ENCODE assay signal across 18 cellular contexts in the genomic region with DNA sequence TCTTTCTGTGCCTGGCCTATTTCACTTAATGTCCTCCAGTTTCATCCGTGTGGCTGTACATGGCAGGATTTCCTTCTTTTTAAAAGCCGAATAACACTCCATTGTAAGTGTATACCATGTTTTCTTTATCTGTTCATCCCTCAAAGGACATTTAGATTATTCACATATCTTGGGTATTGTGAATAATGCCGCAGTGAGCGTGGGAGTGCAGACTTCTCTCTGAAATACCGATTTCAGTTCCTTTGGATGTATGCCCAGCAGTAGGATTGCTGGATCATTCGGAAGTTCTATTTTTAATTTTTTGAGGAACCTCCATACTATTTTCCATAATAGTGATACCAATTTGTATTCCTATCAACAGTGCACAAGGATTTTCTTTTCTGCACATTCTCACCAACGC.
"Had no signal": no experiment of that assay in that cellular context is flagged by ENCODE, and none has a peak within 500 bp of the region (broad histone marks: within the 10 kb centered on the region; RNA-seq: fewer than 3 reads in every experiment).

No MANE protein-coding gene starts in this region.

- DNase-seq: activated CD4-positive, alpha-beta memory T cell treated with anti-CD3 and anti-CD28 coated beads for 36 hours; activated CD4-positive, alpha-beta T cell treated with anti-CD3 and anti-CD28 coated beads for 36 hours; activated CD8-positive, alpha-beta memory T cell treated with anti-CD3 and anti-CD28 coated beads, Interleukin-2, amount 10 ng/mL, durations not matched to agents 7 days and 5 days; activated naive CD4-positive, alpha-beta T cell treated with anti-CD3 and anti-CD28 coated beads, Interleukin-2, amount 10 ng/mL, durations not matched to agents 7 days and 5 days; activated T-cell treated with anti-CD3 and anti-CD28 coated beads, Interleukin-2, amount 50 U/mL, for 1 hour; cerebellar nuclear complex; dermis blood vessel endothelial cell; kidney; left ventricle myocardium inferior; natural killer cell; stimulated activated CD4-positive, alpha-beta T cell treated with anti-CD3 and anti-CD28 coated beads, Interleukin-2, amount 100 ng/mL, for 48 hours; trophoblast cell had no signal

- H3K4me3 Mint-ChIP-seq: activated CD4-positive, alpha-beta memory T cell treated with anti-CD3 and anti-CD28 coated beads for 36 hours; activated CD4-positive, alpha-beta T cell treated with anti-CD3 and anti-CD28 coated beads for 36 hours; activated CD8-positive, alpha-beta memory T cell treated with anti-CD3 and anti-CD28 coated beads, Interleukin-2, amount 10 ng/mL, durations not matched to agents 7 days and 5 days; activated naive CD4-positive, alpha-beta T cell treated with anti-CD3 and anti-CD28 coated beads, Interleukin-2, amount 10 ng/mL, durations not matched to agents 7 days and 5 days; natural killer cell; stimulated activated memory B cell treated with anti-CD40 and anti-IgM and Interleukin-4, amounts not matched to agents 10 μg/mL and 1 μg/mL and 100 μg/mL, for 72 hours; T-helper 1 cell treated with Interleukin-12 subunit alpha and Interleukin-12 subunit beta and Interleukin-4 antibody, amounts not matched to agents 30 μg/mL and 1 μg/mL, for 36 hours had no signal

- H3K27ac Mint-ChIP-seq: activated CD4-positive, alpha-beta memory T cell treated with anti-CD3 and anti-CD28 coated beads for 36 hours; activated CD4-positive, alpha-beta T cell treated with anti-CD3 and anti-CD28 coated beads for 36 hours; activated CD8-positive, alpha-beta memory T cell treated with anti-CD3 and anti-CD28 coated beads, Interleukin-2, amount 10 ng/mL, durations not matched to agents 7 days and 5 days; activated naive CD4-positive, alpha-beta T cell treated with anti-CD3 and anti-CD28 coated beads, Interleukin-2, amount 10 ng/mL, durations not matched to agents 7 days and 5 days; stimulated activated memory B cell treated with anti-CD40 and anti-IgM and Interleukin-4, amounts not matched to agents 10 μg/mL and 1 μg/mL and 100 μg/mL, for 72 hours; T-helper 1 cell treated with Interleukin-12 subunit alpha and Interleukin-12 subunit beta and Interleukin-4 antibody, amounts not matched to agents 30 μg/mL and 1 μg/mL, for 36 hours had no signal

- H3K27ac ChIP-seq: adrenal gland, epithelial cell of prostate, hepatocyte, left ventricle myocardium inferior, neutrophil had no signal

- H3K9me3 Mint-ChIP-seq: activated CD4-positive, alpha-beta memory T cell treated with anti-CD3 and anti-CD28 coated beads for 36 hours; activated naive CD4-positive, alpha-beta T cell treated with anti-CD3 and anti-CD28 coated beads, Interleukin-2, amount 10 ng/mL, durations not matched to agents 7 days and 5 days; natural killer cell; stimulated activated memory B cell treated with anti-CD40 and anti-IgM and Interleukin-4, amounts not matched to agents 10 μg/mL and 1 μg/mL and 100 μg/mL, for 72 hours; T-helper 1 cell treated with Interleukin-12 subunit alpha and Interleukin-12 subunit beta and Interleukin-4 antibody, amounts not matched to agents 30 μg/mL and 1 μg/mL, for 36 hours had no signal

- H3K4me2 ChIP-seq: hepatocyte had no signal

- H3K36me3 ChIP-seq: adrenal gland, left ventricle myocardium inferior, neutrophil had no signal

- H3K27me3 ChIP-seq: adrenal gland, hepatocyte, neutrophil had no signal

- H3K4me3 ChIP-seq: adrenal gland, hepatocyte, left ventricle myocardium inferior had no signal

- H3K4me1 Mint-ChIP-seq: activated naive CD4-positive, alpha-beta T cell treated with anti-CD3 and anti-CD28 coated beads, Interleukin-2, amount 10 ng/mL, durations not matched to agents 7 days and 5 days; stimulated activated memory B cell treated with anti-CD40 and anti-IgM and Interleukin-4, amounts not matched to agents 10 μg/mL and 1 μg/mL and 100 μg/mL, for 72 hours had no signal

- ATAC-seq: activated CD4-positive, alpha-beta T cell treated with anti-CD3 and anti-CD28 coated beads for 36 hours; activated CD8-positive, alpha-beta memory T cell treated with anti-CD3 and anti-CD28 coated beads, Interleukin-2, amount 10 ng/mL, durations not matched to agents 7 days and 5 days; natural killer cell; stimulated activated memory B cell treated with anti-CD40 and anti-IgM and Interleukin-4, amounts not matched to agents 10 μg/mL and 1 μg/mL and 100 μg/mL, for 72 hours had no signal

- H3K36me3 Mint-ChIP-seq: activated CD4-positive, alpha-beta memory T cell treated with anti-CD3 and anti-CD28 coated beads for 36 hours; activated CD8-positive, alpha-beta memory T cell treated with anti-CD3 and anti-CD28 coated beads, Interleukin-2, amount 10 ng/mL, durations not matched to agents 7 days and 5 days; activated naive CD4-positive, alpha-beta T cell treated with anti-CD3 and anti-CD28 coated beads, Interleukin-2, amount 10 ng/mL, durations not matched to agents 7 days and 5 days; natural killer cell; stimulated activated memory B cell treated with anti-CD40 and anti-IgM and Interleukin-4, amounts not matched to agents 10 μg/mL and 1 μg/mL and 100 μg/mL, for 72 hours had no signal

- H3K27me3 Mint-ChIP-seq: activated CD4-positive, alpha-beta memory T cell treated with anti-CD3 and anti-CD28 coated beads for 36 hours; activated CD4-positive, alpha-beta T cell treated with anti-CD3 and anti-CD28 coated beads for 36 hours; activated CD8-positive, alpha-beta memory T cell treated with anti-CD3 and anti-CD28 coated beads, Interleukin-2, amount 10 ng/mL, durations not matched to agents 7 days and 5 days; activated naive CD4-positive, alpha-beta T cell treated with anti-CD3 and anti-CD28 coated beads, Interleukin-2, amount 10 ng/mL, durations not matched to agents 7 days and 5 days; stimulated activated memory B cell treated with anti-CD40 and anti-IgM and Interleukin-4, amounts not matched to agents 10 μg/mL and 1 μg/mL and 100 μg/mL, for 72 hours had no signal

- H3K79me2 ChIP-seq: hepatocyte had no signal

- H3K4me1 ChIP-seq: adrenal gland, left ventricle myocardium inferior had no signal

- H2AFZ ChIP-seq: hepatocyte had no signal
